13 cellular contexts compared by ENCODE assay signal in the genomic region with DNA sequence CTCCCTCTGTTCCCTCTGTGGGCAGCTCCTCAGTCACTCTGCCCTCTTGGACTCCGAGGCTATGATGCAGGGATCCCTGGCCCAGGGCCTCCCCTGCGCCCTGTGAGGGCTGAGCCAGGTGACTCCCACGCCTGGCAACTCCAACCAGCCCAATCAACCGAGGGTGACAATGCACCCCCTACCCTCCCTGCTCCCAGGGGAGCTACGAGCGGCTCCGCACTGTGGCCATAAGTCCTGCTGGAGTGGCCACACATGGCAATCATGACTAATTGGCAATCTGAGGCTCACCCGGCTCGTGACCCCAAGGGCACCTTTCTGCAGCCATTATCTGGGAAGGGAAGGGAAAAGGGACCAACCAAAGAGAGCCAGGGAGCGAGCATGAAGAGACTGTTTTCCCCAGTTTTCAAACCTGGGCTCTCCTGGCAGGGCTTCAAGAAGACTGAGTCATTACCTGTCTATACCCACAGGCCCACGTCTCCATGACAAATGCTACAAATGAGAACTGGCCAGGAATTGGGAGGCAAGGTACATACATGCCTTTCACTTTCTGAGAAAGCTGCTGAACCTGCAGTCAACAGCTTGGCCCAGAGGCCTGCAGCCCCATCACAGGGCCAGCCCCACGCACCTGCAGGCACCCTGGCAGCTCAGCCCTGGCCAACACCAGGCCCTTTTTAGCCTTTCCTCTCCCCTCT. TPM values are rescaled to one million over a fixed set of nuclear protein-coding genes. Genes with fewer than 3 reads are reported as not detected.
A peak's percentile ranks its signal among the peaks of the same experiment; 100 is the strongest.
DNase-seq lines count a peak whose midpoint lies in the region; ATAC-seq, FAIRE-seq and TF ChIP-seq lines count a peak whose summit lies in the region.
"Had no signal": no experiment of that assay in that cellular context is flagged by ENCODE, and none has a peak within 500 bp of the region (broad histone marks: within the 10 kb centered on the region; RNA-seq: fewer than 3 reads in every experiment).

No MANE protein-coding gene starts in this region.

- H2AK5ac ChIP-seq in neuronal stem cell (ENCODE audit: low read depth, low read length) = peak overlapping the region; percentile 60

- no peaks in the 10 kb centered on the region for H3K9me3 Mint-ChIP-seq in GM23338

- ATAC-seq in GM23338 = peak; percentile 49
- peak; percentile 94 for ATAC-seq in esophagus mucosa
- no peak for ATAC-seq in HG03045 (IDR thresholded peaks at IDR 0.05; ENCODE audit: unreplicated experiment)
- no peak for ATAC-seq in HG02870 (IDR thresholded peaks at IDR 0.05; ENCODE audit: unreplicated experiment)

- no peaks in the 10 kb centered on the region for H3K9me2 ChIP-seq in GM23338 (ENCODE audit: insufficient read depth)

- H3K27ac ChIP-seq in GM23338 (ENCODE audit: low read depth) (no peak overlapping the region), neuronal stem cell (replicated peaks; ENCODE audit: low read length) (no peak overlapping the region)
- H3K27ac ChIP-seq: coronary artery, hepatocyte had no signal

- H2AFZ ChIP-seq in GM23338 (no peak overlapping the region), neuronal stem cell (ENCODE audit: low read length) (no peak overlapping the region)
- H2AFZ ChIP-seq: hepatocyte had no signal

- no peaks in the 10 kb centered on the region for H3F3A ChIP-seq in GM23338 (replicated peaks; ENCODE audit: low read depth)

- peak overlapping the region; percentile 6 for H3K14ac ChIP-seq in neuronal stem cell (ENCODE audit: low read length)

- H3K4me2 ChIP-seq in GM23338 (no peak overlapping the region), neuronal stem cell (ENCODE audit: insufficient read depth, low read length, poor library complexity, severe bottlenecking) (no peak overlapping the region)
- H3K4me2 ChIP-seq: hepatocyte had no signal

- H3K4me3 ChIP-seq in GM23338 (no peak overlapping the region), neuronal stem cell (ENCODE audit: low read length in 2 of 2) (no peak overlapping the region)
- H3K4me3 ChIP-seq: coronary artery, hepatocyte had no signal

- no peak overlapping the region for H2BK12ac ChIP-seq in neuronal stem cell (ENCODE audit: low read length)

- WGBS in neuronal stem cell (ENCODE audit: extremely low coverage in 2 of 2, insufficient read length in 2 of 2, insufficient replicate concordance in 1 of 2), 2 donors = no CpG with 5 or more reads among the region's 12 CpGs

- no peak overlapping the region for H2BK120ac ChIP-seq in neuronal stem cell (ENCODE audit: low read depth, low read length)

- H3K4me1 ChIP-seq in GM23338 (ENCODE audit: insufficient read depth) = peaks cover 4% of the 10 kb centered on the region; the same call in 1 of the 2 replicates
- H3K4me1 ChIP-seq in neuronal stem cell (ENCODE audit: control insufficient read depth in 2 of 2, insufficient read depth in 1 of 2, low read depth in 1 of 2, low read length in 2 of 2) = no peaks in the 10 kb centered on the region

- peaks cover 9% of the 10 kb centered on the region for H3K27me3 Mint-ChIP-seq in GM23338 (ENCODE audit: insufficient read depth, low read depth, poor library complexity)

- no peak for DNase-seq in GM23338 (ENCODE audit: low spot score)
- DNase-seq in RCC 7860 (ENCODE audit: low spot score) = peak; percentile 93
- DNase-seq in neuronal stem cell (ENCODE audit: low spot score) = no peak
- no peak for DNase-seq in activated T-cell treated with anti-CD3 and anti-CD28 coated beads, Interleukin-2, amount 50 U/mL, for 1 hour
- DNase-seq in 8988T = no peak
- DNase-seq: NCI-H146; stimulated activated CD4-positive, alpha-beta T cell treated with anti-CD3 and anti-CD28 coated beads, Interleukin-15, amount 100 ng/mL, for 24 hours had no signal

- no peaks in the 10 kb centered on the region for H3K79me1 ChIP-seq in neuronal stem cell (ENCODE audit: low read depth, low read length)

- no peak overlapping the region; the same call in 1 of the 2 replicates for H3K27ac Mint-ChIP-seq in GM23338

- no peaks in the 10 kb centered on the region for H4K20me1 ChIP-seq in GM23338 (replicated peaks; ENCODE audit: insufficient read depth)

- no peak overlapping the region for H4K91ac ChIP-seq in neuronal stem cell (ENCODE audit: low read depth, low read length, poor library complexity)

- H2BK5ac ChIP-seq in neuronal stem cell (ENCODE audit: low read length) = no peak overlapping the region

- peaks cover 29% of the 10 kb centered on the region for H3K4me1 Mint-ChIP-seq in GM23338

- H3K36me3 ChIP-seq in GM23338 (ENCODE audit: insufficient read depth) (peaks cover 7% of the 10 kb centered on the region; the same call in 1 of the 2 replicates), neuronal stem cell (replicated peaks in 1 of 2; ENCODE audit: control insufficient read depth in 2 of 2, insufficient read depth in 2 of 2, low read length in 2 of 2) (no peaks in the 10 kb centered on the region)

- peaks cover 42% of the 10 kb centered on the region for H3K36me3 Mint-ChIP-seq in GM23338 (ENCODE audit: low read depth)

- no peak overlapping the region for H3K9ac ChIP-seq in neuronal stem cell (ENCODE audit: low read depth, low read length, poor library complexity)

- peak overlapping the region; percentile 62 for H3K23ac ChIP-seq in neuronal stem cell (ENCODE audit: low read depth, low read length, poor library complexity)

- no peaks in the 10 kb centered on the region for H3K27me3 ChIP-seq in GM23338 (ENCODE audit: insufficient read depth)
- no peaks in the 10 kb centered on the region for H3K27me3 ChIP-seq in neuronal stem cell (ENCODE audit: control insufficient read depth in 3 of 3, insufficient read depth in 3 of 3, low read depth in 1 of 3, low read length in 3 of 3)
- H3K27me3 ChIP-seq: hepatocyte had no signal

- no peak overlapping the region for H4K8ac ChIP-seq in neuronal stem cell (ENCODE audit: low read depth, low read length)

- no peak overlapping the region for H3K4me3 Mint-ChIP-seq in GM23338

- H3K9me3 ChIP-seq in neuronal stem cell (replicated peaks in 1 of 2; ENCODE audit: control insufficient read depth in 2 of 2, insufficient read depth in 1 of 2, low read depth in 1 of 2, low read length in 2 of 2) = no peaks in the 10 kb centered on the region

- H3K79me2 ChIP-seq in GM23338 (replicated peaks; ENCODE audit: insufficient read depth) = no peaks in the 10 kb centered on the region
- H3K79me2 ChIP-seq: hepatocyte had no signal

- FAIRE-seq in RCC 7860 (lab: Jason Lieb, UNC) = peak; percentile 90
- FAIRE-seq: GM12891 had no signal

- H3K18ac ChIP-seq in neuronal stem cell (ENCODE audit: low read length) = peak overlapping the region; percentile 88

- no peak overlapping the region for H2BK15ac ChIP-seq in neuronal stem cell (ENCODE audit: low read length)

- TF ChIP-seq CTCF in GM23338 (conservative IDR thresholded peaks at IDR 0.05; ENCODE audit: low read depth in 2 of 2) = no peak

- H3K4ac ChIP-seq in neuronal stem cell (ENCODE audit: low read length) = no peak overlapping the region

TF ChIP-seq in GM23338, 12 proteins besides CTCF, POLR2A, EP300 and RAD21 (continues in another document):
- TF ChIP-seq EZH2phosphoT487 (IDR thresholded peaks at IDR 0.05; ENCODE audit: unreplicated experiment) = no peak
- TF ChIP-seq, protein P1, sequence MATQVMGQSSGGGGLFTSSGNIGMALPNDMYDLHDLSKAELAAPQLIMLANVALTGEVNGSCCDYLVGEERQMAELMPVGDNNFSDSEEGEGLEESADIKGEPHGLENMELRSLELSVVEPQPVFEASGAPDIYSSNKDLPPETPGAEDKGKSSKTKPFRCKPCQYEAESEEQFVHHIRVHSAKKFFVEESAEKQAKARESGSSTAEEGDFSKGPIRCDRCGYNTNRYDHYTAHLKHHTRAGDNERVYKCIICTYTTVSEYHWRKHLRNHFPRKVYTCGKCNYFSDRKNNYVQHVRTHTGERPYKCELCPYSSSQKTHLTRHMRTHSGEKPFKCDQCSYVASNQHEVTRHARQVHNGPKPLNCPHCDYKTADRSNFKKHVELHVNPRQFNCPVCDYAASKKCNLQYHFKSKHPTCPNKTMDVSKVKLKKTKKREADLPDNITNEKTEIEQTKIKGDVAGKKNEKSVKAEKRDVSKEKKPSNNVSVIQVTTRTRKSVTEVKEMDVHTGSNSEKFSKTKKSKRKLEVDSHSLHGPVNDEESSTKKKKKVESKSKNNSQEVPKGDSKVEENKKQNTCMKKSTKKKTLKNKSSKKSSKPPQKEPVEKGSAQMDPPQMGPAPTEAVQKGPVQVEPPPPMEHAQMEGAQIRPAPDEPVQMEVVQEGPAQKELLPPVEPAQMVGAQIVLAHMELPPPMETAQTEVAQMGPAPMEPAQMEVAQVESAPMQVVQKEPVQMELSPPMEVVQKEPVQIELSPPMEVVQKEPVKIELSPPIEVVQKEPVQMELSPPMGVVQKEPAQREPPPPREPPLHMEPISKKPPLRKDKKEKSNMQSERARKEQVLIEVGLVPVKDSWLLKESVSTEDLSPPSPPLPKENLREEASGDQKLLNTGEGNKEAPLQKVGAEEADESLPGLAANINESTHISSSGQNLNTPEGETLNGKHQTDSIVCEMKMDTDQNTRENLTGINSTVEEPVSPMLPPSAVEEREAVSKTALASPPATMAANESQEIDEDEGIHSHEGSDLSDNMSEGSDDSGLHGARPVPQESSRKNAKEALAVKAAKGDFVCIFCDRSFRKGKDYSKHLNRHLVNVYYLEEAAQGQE (IDR thresholded peaks at IDR 0.05; ENCODE audit: unreplicated experiment) = no peak
- TF ChIP-seq JUNB (IDR thresholded peaks at IDR 0.05; ENCODE audit: unreplicated experiment) = no peak
- TF ChIP-seq POLR2AphosphoS5 (IDR thresholded peaks at IDR 0.05; ENCODE audit: low read depth) = no peak
- no peak for TF ChIP-seq NANOG (IDR thresholded peaks at IDR 0.05; ENCODE audit: borderline replicate concordance)
- no peak for TF ChIP-seq STAT1 (IDR thresholded peaks at IDR 0.05; ENCODE audit: unreplicated experiment)
- TF ChIP-seq EZH2 (IDR thresholded peaks at IDR 0.05; ENCODE audit: low read depth, unreplicated experiment) = no peak
- TF ChIP-seq ZNF114 (CRISPR knock-in tag; IDR thresholded peaks at IDR 0.05) = no peak

RNA-seq across cellular contexts. Expression of a gene that starts 45.1 kb away (rescaled TPM):
- total RNA-seq in GM23338 (2014; rRNA removed; shearing (Covaris generic)) = 819 and 926 TPM in 2 replicates
- 3,213 and 3,415 TPM in 2 replicates for polyA plus RNA-seq in GM23338 (2016; fragmentation: Nextera tagmentation; extraction: Ambion mirVana)
- 1,141 TPM for total RNA-seq in esophagus mucosa
- polyA plus RNA-seq in neuronal stem cell (2013, experiment 1 of 2) = 2,267 TPM
- polyA plus RNA-seq in neuronal stem cell (2013, experiment 2 of 2) = 2,302 TPM

Comparison
In these comparisons a context has a peak if more than half of its experiments do, and no peak if none do; other contexts are left out.
1. ATAC-seq: peak in GM23338 (single experiment) and esophagus mucosa (single experiment); none in HG03045 (single experiment) and HG02870 (single experiment).